ENCODE assay signal across 23 cellular contexts in the genomic region with DNA sequence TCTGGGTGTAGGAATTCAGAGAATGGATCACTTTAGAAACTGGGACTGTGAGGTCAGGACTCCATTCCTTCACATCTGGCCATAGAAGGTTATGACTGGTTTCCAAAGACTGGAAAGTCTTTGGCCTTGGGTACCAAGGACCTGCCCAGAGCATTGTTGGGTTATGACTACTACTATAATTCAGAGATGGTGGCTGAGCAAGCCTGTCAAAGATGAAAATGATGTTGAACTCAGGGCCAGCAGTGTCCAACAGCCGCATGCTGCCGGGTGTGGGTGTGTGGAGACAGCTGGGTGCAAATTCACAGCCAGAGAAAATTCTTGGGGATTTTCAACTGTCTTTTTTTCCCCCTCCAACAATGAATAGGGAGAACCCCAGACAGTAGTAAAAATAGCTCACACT.
DNase-seq lines count a peak whose midpoint lies in the region; ATAC-seq and TF ChIP-seq lines count a peak whose summit lies in the region.
"Had no signal": no experiment of that assay in that cellular context is flagged by ENCODE, and none has a peak within 500 bp of the region (broad histone marks: within the 10 kb centered on the region; RNA-seq: fewer than 3 reads in every experiment).

No MANE protein-coding gene starts in this region.

- H3K4me3 ChIP-seq in lower lobe of right lung (no peak overlapping the region), thoracic aorta (no peak overlapping the region)
- H3K4me3 ChIP-seq: dorsolateral prefrontal cortex, stomach, tibial nerve had no signal

- no peaks in the 10 kb centered on the region for H3K36me3 ChIP-seq in lower lobe of right lung
- H3K36me3 ChIP-seq in thoracic aorta = no peaks in the 10 kb centered on the region
- H3K36me3 ChIP-seq: stomach, tibial nerve had no signal

- peak; percentile 83 for DNase-seq in GM03348 (ENCODE audit: low spot score)
- peak; percentile 15 for DNase-seq in RPMI8226
- DNase-seq in lower lobe of right lung = no peak
- no peak for DNase-seq in thoracic aorta (ENCODE audit: low spot score)
- DNase-seq in NCI-H1694 (lab: John Stamatoyannopoulos, UW) = no peak
- DNase-seq: activated CD8-positive, alpha-beta T cell treated with anti-CD3 and anti-CD28 coated beads, Interleukin-2, amount 10 ng/mL, durations not matched to agents 7 days and 5 days; activated effector memory CD4-positive, alpha-beta T cell treated with anti-CD3 and anti-CD28 coated beads, Interleukin-2, amount 50 U/mL, for 16 hours; activated naive CD8-positive, alpha-beta T cell treated with anti-CD3 and anti-CD28 coated beads, Interleukin-2, amount 10 ng/mL, durations not matched to agents 7 days and 5 days; Calu3; cerebellar nuclear complex; DMS79 treated with DMSO at 0.1 percent for 48 hours; dorsolateral prefrontal cortex; GF-D8; KG1; kidney; naive B cell; NCI-H146; OCI-M1; stimulated activated CD4-positive, alpha-beta T cell treated with anti-CD3 and anti-CD28 coated beads, Interleukin-2, amount 100 ng/mL, for 24 hours; stomach had no signal

- intact Hi-C loops in lower lobe of right lung (cut with DNase I) = no loop called here

- H3K9me3 ChIP-seq in lower lobe of right lung (no peaks in the 10 kb centered on the region), thoracic aorta (no peaks in the 10 kb centered on the region)
- H3K9me3 ChIP-seq: stomach, tibial nerve had no signal

- TF ChIP-seq CTCF in lower lobe of right lung (IDR thresholded peaks at IDR 0.05) (no peak), thoracic aorta (IDR thresholded peaks at IDR 0.05) (no peak)

- H3K27ac ChIP-seq in lower lobe of right lung (no peak overlapping the region), thoracic aorta (peak overlapping the region; percentile 83 to 85)
- H3K27ac ChIP-seq: tibial nerve had no signal

- H3K27me3 ChIP-seq in lower lobe of right lung (ENCODE audit: low read depth) = no peaks in the 10 kb centered on the region
- H3K27me3 ChIP-seq in thoracic aorta (replicated peaks; ENCODE audit: insufficient read depth) = no peaks in the 10 kb centered on the region
- H3K27me3 ChIP-seq: dorsolateral prefrontal cortex, stomach, tibial nerve had no signal

- ATAC-seq in lower lobe of right lung = peak; percentile 57 to 67
- ATAC-seq in thoracic aorta (ENCODE audit: insufficient number of reproducible peaks, low FRiP score, low read depth) = peak; percentile 42
- no peak for ATAC-seq in GM21360 (IDR thresholded peaks at IDR 0.05; ENCODE audit: unreplicated experiment)
- ATAC-seq in HG02678 (IDR thresholded peaks at IDR 0.05; ENCODE audit: unreplicated experiment) = no peak
- ATAC-seq: activated CD8-positive, alpha-beta T cell treated with anti-CD3 and anti-CD28 coated beads, Interleukin-2, amount 10 ng/mL, durations not matched to agents 7 days and 5 days had no signal

- no peaks in the 10 kb centered on the region for H3K4me1 ChIP-seq in lower lobe of right lung
- peaks cover 9 to 47% of the 10 kb centered on the region in 2 donors for H3K4me1 ChIP-seq in thoracic aorta (ENCODE audit: control insufficient read depth in 1 of 2, low read depth in 2 of 2)

Comparison
In these comparisons a context has a peak if more than half of its experiments do, and no peak if none do; other contexts are left out.
1. DNase-seq: peak in GM03348 (single experiment) and RPMI8226 (single experiment); none in lower lobe of right lung (single experiment), thoracic aorta (single experiment) and NCI-H1694 (single experiment).
2. ATAC-seq: peak in lower lobe of right lung (2 of 2) and thoracic aorta (single experiment); none in GM21360 (single experiment) and HG02678 (single experiment).